In genomic region chr9:14992025-14992424, GRCh38 we compare ENCODE assay signal across 12 cellular contexts.
DNase-seq lines count a peak whose midpoint lies in the region; ATAC-seq and TF ChIP-seq lines count a peak whose summit lies in the region.
"Had no signal": no experiment of that assay in that cellular context is flagged by ENCODE, and none has a peak within 500 bp of the region (broad histone marks: within the 10 kb centered on the region; RNA-seq: fewer than 3 reads in every experiment).

No MANE protein-coding gene starts in this region.

- no peaks in the 10 kb centered on the region for H3K9me3 ChIP-seq in CD8-positive, alpha-beta T cell (ENCODE audit: low read length)
- no peaks in the 10 kb centered on the region for H3K9me3 ChIP-seq in T-helper 17 cell (ENCODE audit: control insufficient read depth, low read length, poor library complexity, severe bottlenecking)
- H3K9me3 ChIP-seq: stomach had no signal

- intact Hi-C loops in CD8-positive, alpha-beta T cell (cut with DNase I, micrococcal nuclease) = no loop called here

- H3K4me3 ChIP-seq in CD8-positive, alpha-beta T cell (ENCODE audit: low read depth, low read length) = no peak overlapping the region
- H3K4me3 ChIP-seq in HFF-Myc (replicated peaks; ENCODE audit: low read depth, low read length) = peak overlapping the region; percentile 53

- no peaks in the 10 kb centered on the region for H3K36me3 Mint-ChIP-seq in CD8-positive, alpha-beta T cell
- H3K36me3 Mint-ChIP-seq in T-helper 17 cell (ENCODE audit: low read depth) (no peaks in the 10 kb centered on the region), mesothelial cell of epicardium (peaks cover 6% of the 10 kb centered on the region)

- POLR2A ChIA-PET in CD8-positive, alpha-beta T cell (lab: Charles Lee) = interaction anchor here (0.5 kb wide), 1 partner anchor 9 kb away, joined by 3 read pairs; no protein-coding TSS in a partner anchor

- peaks cover 18% of the 10 kb centered on the region for H3K4me1 ChIP-seq in CD8-positive, alpha-beta T cell (ENCODE audit: insufficient read depth, low read length)

- H3K4me3 Mint-ChIP-seq in CD8-positive, alpha-beta T cell = peak overlapping the region; percentile 73
- H3K4me3 Mint-ChIP-seq in T-helper 17 cell (peak overlapping the region; percentile 84), mesothelial cell of epicardium (peak overlapping the region; percentile 80)

- CTCF ChIA-PET in CD8-positive, alpha-beta T cell (lab: Charles Lee) = no interaction called here

- no peaks in the 10 kb centered on the region for H3K9me3 Mint-ChIP-seq in CD8-positive, alpha-beta T cell
- H3K9me3 Mint-ChIP-seq in mesothelial cell of epicardium = peaks cover 8% of the 10 kb centered on the region

- DNase-seq in CD8-positive, alpha-beta T cell = no peak
- DNase-seq in HFF-Myc (ENCODE audit: extremely low read depth, low read depth) = no peak
- no peak for DNase-seq in T-helper 17 cell
- no peak for DNase-seq in mesothelial cell of epicardium (ENCODE audit: low spot score in 2 of 2, unreplicated experiment in 2 of 2)
- no peak for DNase-seq in SIG-M5 (lab: John Stamatoyannopoulos, UW)
- DNase-seq: activated CD8-positive, alpha-beta memory T cell treated with anti-CD3 and anti-CD28 coated beads, Interleukin-2, amount 50 U/mL, for 48 hours; NCI-H69; stomach had no signal

- ATAC-seq in CD8-positive, alpha-beta T cell = no peak
- ATAC-seq in T-helper 17 cell = no peak
- no peak for ATAC-seq in HG03439 (IDR thresholded peaks at IDR 0.05; ENCODE audit: unreplicated experiment)
- ATAC-seq in GM18873 (IDR thresholded peaks at IDR 0.05; ENCODE audit: low FRiP score, unreplicated experiment) = no peak
- ATAC-seq in HG03520 (IDR thresholded peaks at IDR 0.05; ENCODE audit: unreplicated experiment) = no peak
- ATAC-seq: esophagus mucosa had no signal

- H3K27me3 ChIP-seq in CD8-positive, alpha-beta T cell (ENCODE audit: insufficient read depth, low read length) = no peaks in the 10 kb centered on the region
- H3K27me3 ChIP-seq: stomach had no signal

- H3K27me3 Mint-ChIP-seq in CD8-positive, alpha-beta T cell (ENCODE audit: low read depth) = peaks cover 14% of the 10 kb centered on the region
- H3K27me3 Mint-ChIP-seq in T-helper 17 cell = no peaks in the 10 kb centered on the region
- H3K27me3 Mint-ChIP-seq in mesothelial cell of epicardium (ENCODE audit: low read depth) = no peaks in the 10 kb centered on the region

- no peak for TF ChIP-seq CTCF in CD8-positive, alpha-beta T cell (IDR thresholded peaks at IDR 0.05)
- TF ChIP-seq CTCF in HFF-Myc (IDR thresholded peaks at IDR 0.05; ENCODE audit: low read depth, low read length, missing control alignments) (no peak), mesothelial cell of epicardium (IDR thresholded peaks at IDR 0.05; ENCODE audit: unreplicated experiment) (no peak)

- H3K36me3 ChIP-seq in CD8-positive, alpha-beta T cell (ENCODE audit: insufficient read depth, low read length) = no peaks in the 10 kb centered on the region
- H3K36me3 ChIP-seq: stomach had no signal

- H3K27ac Mint-ChIP-seq in CD8-positive, alpha-beta T cell = peak overlapping the region; percentile 29
- peak overlapping the region; percentile 78 for H3K27ac Mint-ChIP-seq in T-helper 17 cell
- H3K27ac Mint-ChIP-seq in mesothelial cell of epicardium = peak overlapping the region; percentile 23

- H3K4me1 Mint-ChIP-seq in CD8-positive, alpha-beta T cell (ENCODE audit: low read depth) = peaks cover 37% of the 10 kb centered on the region
- peaks cover 31% of the 10 kb centered on the region for H3K4me1 Mint-ChIP-seq in T-helper 17 cell
- peaks cover 21% of the 10 kb centered on the region for H3K4me1 Mint-ChIP-seq in mesothelial cell of epicardium

- no peak overlapping the region for H3K27ac ChIP-seq in CD8-positive, alpha-beta T cell (ENCODE audit: low read depth, low read length)

Comparison
In these comparisons a context has a peak if more than half of its experiments do, and no peak if none do; other contexts are left out.
1. H3K27ac Mint-ChIP-seq: peak in every context shown above with its lines; median percentile 78 in T-helper 17 cell; 29 in CD8-positive, alpha-beta T cell; 23 in mesothelial cell of epicardium.